ENCODE assay signal across 16 cellular contexts in genomic region chr11:118894192-118894591, GRCh38. TPM values are rescaled to one million over a fixed set of nuclear protein-coding genes. Genes with fewer than 3 reads are reported as not detected.
DNase-seq lines count a peak whose midpoint lies in the region; ATAC-seq and TF ChIP-seq lines count a peak whose summit lies in the region.
"Had no signal": no experiment of that assay in that cellular context is flagged by ENCODE, and none has a peak within 500 bp of the region (broad histone marks: within the 10 kb centered on the region; RNA-seq: fewer than 3 reads in every experiment).

No MANE protein-coding gene starts in this region.

- no peak overlapping the region for H3K4me3 Mint-ChIP-seq in activated naive CD4-positive, alpha-beta T cell treated with anti-CD3 and anti-CD28 coated beads for 36 hours
- H3K4me3 Mint-ChIP-seq in immature natural killer cell: peak overlapping the region in 3 of 5 donors; percentile 29 to 66 (median 53)
- H3K4me3 Mint-ChIP-seq in stimulated activated naive B cell treated with anti-CD40 and anti-IgM and Interleukin-4, amounts not matched to agents 10 μg/mL and 1 μg/mL and 100 μg/mL, for 72 hours: peak overlapping the region; percentile 82

- POLR2A ChIA-PET in RWPE1 (lab: Yijun Ruan, JAX; ENCODE audit: low non-redundant PET): interaction anchor here (1.0 to 1.2 kb wide), 2 partner anchors 102 to 144 kb away, joined by 3 to 4 read pairs; no protein-coding TSS in a partner anchor

- H3K36me3 Mint-ChIP-seq in activated naive CD4-positive, alpha-beta T cell treated with anti-CD3 and anti-CD28 coated beads for 36 hours (ENCODE audit: low read depth): peaks cover 31% of the 10 kb centered on the region
- peaks cover 0 to 10% (median 0%) of the 10 kb centered on the region in 3 donors for H3K36me3 Mint-ChIP-seq in immature natural killer cell
- H3K36me3 Mint-ChIP-seq in stimulated activated naive B cell treated with anti-CD40 and anti-IgM and Interleukin-4, amounts not matched to agents 10 μg/mL and 1 μg/mL and 100 μg/mL, for 72 hours: peaks cover 68 to 93% of the 10 kb centered on the region in 2 donors

- in situ Hi-C loops in GM13977 (cut with MboI; ENCODE audit: low pct_unique_long_range_greater_than_20kb, low sequenced_read_pairs, unreplicated experiment): no loop called here

- no peaks in the 10 kb centered on the region for H3K27me3 Mint-ChIP-seq in activated naive CD4-positive, alpha-beta T cell treated with anti-CD3 and anti-CD28 coated beads for 36 hours (ENCODE audit: low read depth)
- peaks cover 7 to 15% (median 14%) of the 10 kb centered on the region in 3 donors for H3K27me3 Mint-ChIP-seq in immature natural killer cell (ENCODE audit: low read depth in 3 of 3)
- H3K27me3 Mint-ChIP-seq in stimulated activated naive B cell treated with anti-CD40 and anti-IgM and Interleukin-4, amounts not matched to agents 10 μg/mL and 1 μg/mL and 100 μg/mL, for 72 hours: no peaks in the 10 kb centered on the region

- peaks cover 88% of the 10 kb centered on the region for H3K4me1 Mint-ChIP-seq in activated naive CD4-positive, alpha-beta T cell treated with anti-CD3 and anti-CD28 coated beads for 36 hours (ENCODE audit: low read depth)
- peaks cover 56 to 58% of the 10 kb centered on the region in 2 donors for H3K4me1 Mint-ChIP-seq in immature natural killer cell
- peaks cover 80 to 99% of the 10 kb centered on the region in 2 donors for H3K4me1 Mint-ChIP-seq in stimulated activated naive B cell treated with anti-CD40 and anti-IgM and Interleukin-4, amounts not matched to agents 10 μg/mL and 1 μg/mL and 100 μg/mL, for 72 hours

- DNase-seq in activated naive CD4-positive, alpha-beta T cell treated with anti-CD3 and anti-CD28 coated beads for 36 hours: no peak
- no peak for DNase-seq in activated naive CD4-positive, alpha-beta T cell treated with anti-CD3 and anti-CD28 coated beads, Interleukin-2, amount 50 U/mL, for 16 hours
- DNase-seq in RWPE1 (ENCODE audit: low spot score): no peak
- no peak for DNase-seq in immature natural killer cell
- no peak for DNase-seq in stimulated activated naive B cell treated with anti-CD40 and anti-IgM and Interleukin-4, amounts not matched to agents 10 μg/mL and 1 μg/mL and 100 μg/mL, for 72 hours
- DNase-seq in GM13977 (ENCODE audit: low spot score): no peak
- DNase-seq in ureter (ENCODE audit: low spot score): no peak
- DNase-seq: esophagus squamous epithelium, NCI-H2029, retina had no signal

- H3K9me3 Mint-ChIP-seq in activated naive CD4-positive, alpha-beta T cell treated with anti-CD3 and anti-CD28 coated beads for 36 hours: no peaks in the 10 kb centered on the region
- no peaks in the 10 kb centered on the region for H3K9me3 Mint-ChIP-seq in immature natural killer cell
- H3K9me3 Mint-ChIP-seq in stimulated activated naive B cell treated with anti-CD40 and anti-IgM and Interleukin-4, amounts not matched to agents 10 μg/mL and 1 μg/mL and 100 μg/mL, for 72 hours: no peaks in the 10 kb centered on the region

- H3K27ac Mint-ChIP-seq in activated naive CD4-positive, alpha-beta T cell treated with anti-CD3 and anti-CD28 coated beads for 36 hours: peak overlapping the region; percentile 97
- H3K27ac Mint-ChIP-seq in immature natural killer cell: peak overlapping the region; percentile 74 to 90 (median 78)
- peak overlapping the region; percentile 99 for H3K27ac Mint-ChIP-seq in stimulated activated naive B cell treated with anti-CD40 and anti-IgM and Interleukin-4, amounts not matched to agents 10 μg/mL and 1 μg/mL and 100 μg/mL, for 72 hours

- peak overlapping the region; percentile 63; the same call in 1 of the 2 replicates for H3K27ac ChIP-seq in RWPE1
- H3K27ac ChIP-seq: cardiac muscle cell, esophagus squamous epithelium had no signal

- TF ChIP-seq CTCF in RWPE1 (conservative IDR thresholded peaks at IDR 0.05; ENCODE audit: low read depth) (no peak), GM13977 (IDR thresholded peaks at IDR 0.05; ENCODE audit: extremely low read depth, insufficient read depth, missing control alignments) (no peak)

- ATAC-seq in stimulated activated naive B cell treated with anti-CD40 and anti-IgM and Interleukin-4, amounts not matched to agents 10 μg/mL and 1 μg/mL and 100 μg/mL, for 72 hours (replicated peaks): no peak
- no peak for ATAC-seq in HG03175 (IDR thresholded peaks at IDR 0.05; ENCODE audit: unreplicated experiment)

- intact Hi-C loops in activated naive CD4-positive, alpha-beta T cell treated with anti-CD3 and anti-CD28 coated beads for 36 hours (cut with micrococcal nuclease): no loop called here

- CTCF ChIA-PET in activated naive CD4-positive, alpha-beta T cell treated with anti-CD3 and anti-CD28 coated beads for 36 hours (lab: Charles Lee): interaction anchor here (0.8 to 2.7 kb wide), 10 partner anchors 10 to 234 kb away, joined by 3 to 32 read pairs (median 12); partner anchors contain the start of genes CXCR5 and DDX6
- CTCF ChIA-PET in RWPE1 (lab: Yijun Ruan, JAX): no interaction called here

RNA-seq across cellular contexts. Expression of gene CXCR5, which starts 10.5 kb away (rescaled TPM):
- total RNA-seq in activated naive CD4-positive, alpha-beta T cell treated with anti-CD3 and anti-CD28 coated beads for 36 hours: 10 to 100 TPM; 25.6 to 26.1 TPM
- under 1 TPM in 2 of 3 donors, not detected in 1; 0.05 to 0.30 TPM for polyA plus RNA-seq in immature natural killer cell
- total RNA-seq in ureter: not detected
- total RNA-seq: cardiac muscle cell, G401, Right ventricle myocardium superior, urinary bladder had no signal
- polyA plus RNA-seq: cardiac muscle cell, neural cell had no signal

RNA-seq across cellular contexts. Expression of gene BCL9L, which starts 31.5 kb away (rescaled TPM):
- total RNA-seq in activated naive CD4-positive, alpha-beta T cell treated with anti-CD3 and anti-CD28 coated beads for 36 hours: 10 to 100 TPM; 33.3 to 36.1 TPM
- polyA plus RNA-seq in immature natural killer cell: 10 to 100 TPM in 1 of 3 donors, 1 to 10 TPM in 1, not detected in 1; 2.2 to 10.5 TPM
- 87.8 TPM for total RNA-seq in ureter

Comparison
In these comparisons a context has a peak if more than half of its experiments do, and no peak if none do; other contexts are left out.
1. RNA of gene CXCR5, which starts 10.5 kb away (total RNA-seq): 25.6 to 26.1 TPM in activated naive CD4-positive, alpha-beta T cell treated with anti-CD3 and anti-CD28 coated beads for 36 hours; not detected in ureter (single experiment); every median in the first group is over 10 times any median in the second.
2. Peak in every context shown above with its lines, with median percentiles within 50 percentile points of each other: H3K27ac Mint-ChIP-seq.